1 cellular context compared by ENCODE assay signal in genomic region chr1:203055166-203055799, GRCh38.
TF ChIP-seq lines count a peak whose summit lies in the region.

No MANE protein-coding gene starts in this region.

TF ChIP-seq in WTC11, 78 proteins besides CTCF, POLR2A, EP300 and RAD21 (continued from another document):
- no peak for TF ChIP-seq HMGXB4 (CRISPR knock-in tag; IDR thresholded peaks at IDR 0.05)
